Comparison of ENCODE assay signal across 12 cellular contexts in the genomic region with DNA sequence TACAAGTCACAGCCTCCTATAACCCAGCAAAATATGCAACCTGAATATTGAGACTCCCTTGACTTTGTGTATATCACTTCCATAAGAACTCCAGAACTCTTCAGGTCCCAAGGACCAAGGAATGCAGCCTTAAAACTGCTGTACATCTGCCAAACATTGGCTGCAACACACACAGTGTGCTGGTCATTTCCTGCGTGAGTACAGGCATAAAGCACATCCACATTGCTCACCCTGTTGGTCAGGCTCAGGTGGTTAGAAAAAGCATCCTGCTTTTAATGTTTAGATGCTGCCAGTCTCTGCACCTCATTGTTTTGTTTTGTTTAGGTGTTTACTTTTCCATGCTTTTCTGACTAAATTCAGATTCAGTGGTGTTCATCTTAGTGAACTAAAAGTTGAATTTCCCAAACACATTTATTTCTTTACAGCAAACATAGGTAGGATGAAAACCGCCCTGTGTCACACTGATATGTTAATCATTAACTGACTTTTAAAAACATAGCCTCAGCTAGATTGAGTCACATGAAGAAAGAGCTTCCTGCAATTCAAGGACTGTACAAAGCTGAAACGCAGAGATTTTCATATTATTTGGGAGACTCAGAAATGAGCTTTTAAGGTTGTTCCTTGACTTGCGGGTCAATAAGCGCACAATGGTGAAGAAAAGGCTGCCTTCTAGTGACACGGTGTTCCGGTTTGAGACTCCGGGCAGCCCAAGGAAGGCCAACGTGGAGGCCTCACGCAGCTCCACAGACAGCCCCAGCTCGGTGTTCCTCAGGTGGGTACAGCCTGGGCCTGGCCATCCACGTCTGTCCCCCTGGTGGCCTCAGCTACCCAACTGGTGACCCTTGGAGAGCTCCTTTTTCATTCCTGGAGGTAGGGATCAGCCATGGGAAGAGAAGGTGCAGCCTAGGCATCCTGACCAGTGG. TPM values are rescaled to one million over a fixed set of nuclear protein-coding genes. Genes with fewer than 3 reads are reported as not detected.
DNase-seq lines count a peak whose midpoint lies in the region; ATAC-seq, FAIRE-seq and TF ChIP-seq lines count a peak whose summit lies in the region.
"Had no signal": no experiment of that assay in that cellular context is flagged by ENCODE, and none has a peak within 500 bp of the region (broad histone marks: within the 10 kb centered on the region; RNA-seq: fewer than 3 reads in every experiment).

No MANE protein-coding gene starts in this region.

- TF ChIP-seq CTCF in Calu3 (IDR thresholded peaks at IDR 0.05; ENCODE audit: unreplicated experiment) (peak; percentile 40), chondrocyte (IDR thresholded peaks at IDR 0.05) (no peak)

- TSS peak; percentile 67 for BruUV-seq in Calu3 (replicated peaks; lab: Mats Ljungman, UMichigan)

- H3K4me3 Mint-ChIP-seq in Calu3 (ENCODE audit: low read depth, unreplicated experiment) (peak overlapping the region; percentile 92), chondrocyte (ENCODE audit: unreplicated experiment) (no peak overlapping the region)

- no peaks in the 10 kb centered on the region for H3K27me3 ChIP-seq in mucosa of rectum (ENCODE audit: control insufficient read depth in 2 of 2, insufficient read depth in 2 of 2, low read length in 2 of 2)

- DNase-seq in Calu3 (peak; percentile 69), HTR-8/SVneo (ENCODE audit: insufficient read length, low spot score) (no peak), chondrocyte (ENCODE audit: low spot score) (no peak), midbrain (lab: John Stamatoyannopoulos, UW) (no peak)
- DNase-seq in activated naive CD4-positive, alpha-beta T cell treated with anti-CD3 and anti-CD28 coated beads, Interleukin-2, amount 50 U/mL, for 16 hours: no peak
- DNase-seq: activated naive CD4-positive, alpha-beta T cell treated with Interleukin-2 at 50 U/mL for 16 hours; COR-L47; T1000 had no signal

- no peaks in the 10 kb centered on the region for H3K27me3 Mint-ChIP-seq in Calu3 (ENCODE audit: unreplicated experiment)
- H3K27me3 Mint-ChIP-seq in chondrocyte (ENCODE audit: low read depth): no peaks in the 10 kb centered on the region

- H3K36me3 ChIP-seq in mucosa of rectum (ENCODE audit: control insufficient read depth in 2 of 2, insufficient read depth in 2 of 2, low read length in 2 of 2): no peaks in the 10 kb centered on the region
- H3K36me3 ChIP-seq: thoracic aorta had no signal

- ATAC-seq in GM21360 (IDR thresholded peaks at IDR 0.05; ENCODE audit: unreplicated experiment): no peak
- no peak for ATAC-seq in HG03097 (IDR thresholded peaks at IDR 0.05; ENCODE audit: low FRiP score, unreplicated experiment)

- FAIRE-seq in HTR-8/SVneo (lab: Jason Lieb, UNC): peak; percentile 51

- H3K4me3 ChIP-seq in mucosa of rectum (ENCODE audit: low read length in 2 of 2): peak overlapping the region; percentile 86 to 87
- H3K4me3 ChIP-seq: thoracic aorta had no signal

- no peaks in the 10 kb centered on the region for H3K9me3 ChIP-seq in mucosa of rectum (ENCODE audit: control insufficient read depth in 2 of 2, low read length in 2 of 2)
- H3K9me3 ChIP-seq: thoracic aorta had no signal

- CTCF ChIA-PET in Calu3 (lab: Charles Lee): interaction anchor here (0.6 to 1.4 kb wide), 10 partner anchors 13 to 168 kb away, joined by 3 to 9 read pairs (median 5); partner anchors contain the start of gene GRAMD2B

- H3K27ac Mint-ChIP-seq in Calu3 (ENCODE audit: unreplicated experiment): peak overlapping the region; percentile 97
- H3K27ac Mint-ChIP-seq in chondrocyte (ENCODE audit: unreplicated experiment): peak overlapping the region; percentile 62

- peak overlapping the region; percentile 89 to 92 for H3K27ac ChIP-seq in mucosa of rectum (ENCODE audit: low read depth in 2 of 2, low read length in 2 of 2)

- no peaks in the 10 kb centered on the region for H3K9me3 Mint-ChIP-seq in Calu3 (ENCODE audit: low read depth, unreplicated experiment)
- no peaks in the 10 kb centered on the region for H3K9me3 Mint-ChIP-seq in chondrocyte (ENCODE audit: low read depth)

- H3K36me3 Mint-ChIP-seq in Calu3 (ENCODE audit: insufficient read depth, unreplicated experiment): peaks cover 11% of the 10 kb centered on the region
- H3K36me3 Mint-ChIP-seq in chondrocyte (ENCODE audit: low read depth): no peaks in the 10 kb centered on the region

- H3K9ac ChIP-seq in mucosa of rectum (ENCODE audit: low read depth in 1 of 2, low read length in 2 of 2): peak overlapping the region; percentile 79 to 89

- intact Hi-C loops in Calu3 (cut with micrococcal nuclease; ENCODE audit: unreplicated experiment): loop anchor here (5.0 kb wide), 2 partner anchors 51 to 121 kb away; partner anchors contain the start of gene GRAMD2B

- H3K4me1 Mint-ChIP-seq in Calu3 (ENCODE audit: low read depth, unreplicated experiment): peaks cover 58% of the 10 kb centered on the region
- H3K4me1 Mint-ChIP-seq in chondrocyte (ENCODE audit: low read depth): peaks cover 46% of the 10 kb centered on the region

- peaks cover 12 to 22% of the 10 kb centered on the region in 2 donors for H3K4me1 ChIP-seq in mucosa of rectum (ENCODE audit: control insufficient read depth in 2 of 2, insufficient read depth in 2 of 2, low read length in 2 of 2)

RNA-seq across cellular contexts. Expression of gene GRAMD2B, which starts 52.2 kb away (rescaled TPM):
- 23.0 and 23.3 TPM in 2 replicates for total RNA-seq in Calu3 (2022)
- 56.5 to 72.4 TPM (median 61.5 TPM) in 3 replicates for total RNA-seq in chondrocyte
